Comparison of ENCODE assay signal across 8 cellular contexts in genomic region chr14:68577802-68578431, GRCh38.
A peak's percentile ranks its signal among the peaks of the same experiment; 100 is the strongest.
DNase-seq lines count a peak whose midpoint lies in the region; ATAC-seq and TF ChIP-seq lines count a peak whose summit lies in the region.
"Not testable (repeated sequence)": the region's sequence is repeated elsewhere in the genome, so short reads cannot be mapped to it uniquely, and the experiment has no call there.

No MANE protein-coding gene starts in this region.

- H2AFZ ChIP-seq in mammary epithelial cell (ENCODE audit: low read depth, low read length), result peak overlapping the region; percentile 5
- H2AFZ ChIP-seq in trophoblast cell (ENCODE audit: insufficient read depth, low read length, poor library complexity), result not testable (repeated sequence)

- not testable (repeated sequence) for H3K79me2 ChIP-seq in mammary epithelial cell (ENCODE audit: insufficient read depth, low read length); trophoblast cell (ENCODE audit: control insufficient read depth, insufficient read depth, low read length, poor library complexity)

- not testable (repeated sequence) for H3K9me3 ChIP-seq in Caco-2; SJSA1 (replicated peaks); mammary epithelial cell (replicated peaks; ENCODE audit: insufficient read depth, low read length); left lung; trophoblast cell (ENCODE audit: insufficient read depth, low read depth, low read length); transverse colon

- ATAC-seq in left lung, result peak; percentile 86

- H3K36me3 ChIP-seq in Caco-2 (ENCODE audit: control insufficient read depth, insufficient read depth, low read length); SJSA1; mammary epithelial cell (ENCODE audit: insufficient read depth, low read length); left lung; trophoblast cell (ENCODE audit: control insufficient read depth in 1 of 2, insufficient read depth in 2 of 2, low read length in 2 of 2); transverse colon: not testable (repeated sequence)

- peak overlapping the region; percentile 96 for H2BK120ac ChIP-seq in trophoblast cell (ENCODE audit: insufficient read depth, low read length, poor library complexity)

- not testable (repeated sequence) for H3K4me2 ChIP-seq in mammary epithelial cell (ENCODE audit: insufficient read depth, low read depth, low read length); trophoblast cell (ENCODE audit: low read length)

- H3K27ac ChIP-seq in SJSA1, result peak overlapping the region; percentile 96
- peak overlapping the region; percentile 82 for H3K27ac ChIP-seq in mammary epithelial cell (ENCODE audit: insufficient read depth, low read depth, low read length)
- peak overlapping the region; percentile 72 to 94 for H3K27ac ChIP-seq in left lung
- H3K27ac ChIP-seq in trophoblast cell (ENCODE audit: low read depth, low read length), result peak overlapping the region; percentile 97
- peak overlapping the region in 3 of 4 donors; percentile 11 to 46 (median 14) for H3K27ac ChIP-seq in transverse colon

- H3K14ac ChIP-seq in trophoblast cell (ENCODE audit: low read length), result peak overlapping the region; percentile 93

- peak overlapping the region; percentile 97 for H3K27ac Mint-ChIP-seq in Caco-2 (ENCODE audit: unreplicated experiment)
- peak overlapping the region in 2 of 3 donors; percentile 20 to 53 for H3K27ac Mint-ChIP-seq in IgD-negative memory B cell

- H4K91ac ChIP-seq in trophoblast cell (ENCODE audit: low read depth, low read length), result peak overlapping the region; percentile 99

- TF ChIP-seq EP300 in transverse colon (IDR thresholded peaks at IDR 0.05; ENCODE audit: low read depth), result not testable (repeated sequence)

- peak overlapping the region; percentile 98 for H2BK5ac ChIP-seq in trophoblast cell (ENCODE audit: low read depth, low read length, poor library complexity)

- peaks cover 19% of the 10 kb centered on the region for H3K36me3 Mint-ChIP-seq in Caco-2 (ENCODE audit: insufficient read depth, unreplicated experiment)
- not testable (repeated sequence) for H3K36me3 Mint-ChIP-seq in IgD-negative memory B cell

- in situ Hi-C loops in mammary epithelial cell (cut with MboI; ENCODE audit: low sequenced_read_pairs in 2 of 2); transverse colon (cut with MboI; ENCODE audit: low pct_ligation_motif_present in 1 of 4, low pct_unique_long_range_greater_than_20kb in 1 of 4, low sequenced_read_pairs in 3 of 4): not testable (repeated sequence)

- H4K8ac ChIP-seq in trophoblast cell (ENCODE audit: low read depth, low read length), result peak overlapping the region; percentile 82

- POLR2A ChIA-PET in Caco-2 (lab: Charles Lee), result not testable (repeated sequence)

- peak overlapping the region; percentile 94 for H2AK5ac ChIP-seq in trophoblast cell (ENCODE audit: low read length)

- H3K27me3 Mint-ChIP-seq in Caco-2 (ENCODE audit: insufficient read depth, unreplicated experiment); IgD-negative memory B cell: not testable (repeated sequence)

- H3K4me3 ChIP-seq in Caco-2 (ENCODE audit: low read depth, low read length); SJSA1; mammary epithelial cell (replicated peaks in 1 of 3; ENCODE audit: insufficient read depth in 1 of 3, low read depth in 2 of 3, low read length in 3 of 3); fibroblast of villous mesenchyme (ENCODE audit: low read depth, low read length); left lung; trophoblast cell (ENCODE audit: low read depth, low read length); transverse colon: not testable (repeated sequence)

- TF ChIP-seq CTCF in Caco-2 (IDR thresholded peaks at IDR 0.05; ENCODE audit: insufficient read depth in 1 of 2, low read depth in 1 of 2, low read length in 1 of 2, severe bottlenecking in 1 of 2, unreplicated experiment in 1 of 2); mammary epithelial cell (conservative IDR thresholded peaks at IDR 0.05 in 1 of 2, IDR thresholded peaks at IDR 0.05 in 1 of 2; ENCODE audit: extremely low read depth in 1 of 2, insufficient read depth in 1 of 2, low read depth in 1 of 2, low read length in 2 of 2); fibroblast of villous mesenchyme (IDR thresholded peaks at IDR 0.05; ENCODE audit: insufficient read depth, low read depth, low read length); left lung (IDR thresholded peaks at IDR 0.05); transverse colon (IDR thresholded peaks at IDR 0.05): not testable (repeated sequence)

- peaks cover 27% of the 10 kb centered on the region for H3K4me1 ChIP-seq in Caco-2
- peaks cover 43% of the 10 kb centered on the region for H3K4me1 ChIP-seq in SJSA1 (replicated peaks)
- H3K4me1 ChIP-seq in mammary epithelial cell (ENCODE audit: insufficient read depth, low read length), result peaks cover 40% of the 10 kb centered on the region
- H3K4me1 ChIP-seq in left lung, result peaks cover 16 to 59% of the 10 kb centered on the region in 2 donors
- H3K4me1 ChIP-seq in trophoblast cell (ENCODE audit: control insufficient read depth in 1 of 2, insufficient read depth in 2 of 2, low read length in 2 of 2), result peaks cover 15 to 27% of the 10 kb centered on the region in 2 experiments
- peaks cover 0 to 20% (median 7%) of the 10 kb centered on the region in 4 donors for H3K4me1 ChIP-seq in transverse colon

- H3K18ac ChIP-seq in trophoblast cell (ENCODE audit: low read length), result peak overlapping the region; percentile 88

- WGBS in mammary epithelial cell (ENCODE audit: low coverage, missing lambda C conversion rate), result 61% methylated on average over 13 of the region's 14 CpGs
- no CpG with 5 or more reads among the region's 14 CpGs for WGBS in trophoblast cell (ENCODE audit: extremely low coverage, insufficient coverage, insufficient read length)
- WGBS in transverse colon (ENCODE audit: low coverage in 1 of 2), 2 donors, result 80% methylated on average over 7 to 14 of the region's 14 CpGs

- BruUV-seq in Caco-2 (replicated peaks; lab: Mats Ljungman, UMichigan); mammary epithelial cell (replicated peaks; lab: Mats Ljungman, UMichigan): not testable (repeated sequence)

- H3K9me3 Mint-ChIP-seq in Caco-2 (ENCODE audit: unreplicated experiment); IgD-negative memory B cell: not testable (repeated sequence)

- not testable (repeated sequence) for H4K20me1 ChIP-seq in mammary epithelial cell (ENCODE audit: insufficient read depth, low read length)

- not testable (repeated sequence) for H4K12ac ChIP-seq in trophoblast cell (ENCODE audit: low read depth, low read length)

- H3K27me3 ChIP-seq in Caco-2 (replicated peaks; ENCODE audit: control insufficient read depth, insufficient read depth, low read length); SJSA1 (replicated peaks); mammary epithelial cell (ENCODE audit: insufficient read depth, low read length); left lung; trophoblast cell (ENCODE audit: insufficient read depth, low read length); transverse colon: not testable (repeated sequence)

- H3K79me1 ChIP-seq in trophoblast cell (ENCODE audit: low read length), result peaks cover 52% of the 10 kb centered on the region

- H3K4ac ChIP-seq in trophoblast cell (ENCODE audit: low read depth, low read length), result not testable (repeated sequence)

- dilution Hi-C loops in mammary epithelial cell (cut with HindIII; ENCODE audit: low sequenced_read_pairs), result loop anchor here (5.0 kb wide), 1 partner anchor 49 kb away; no protein-coding TSS in a partner anchor

- peak overlapping the region; percentile 32 for H3K9ac ChIP-seq in mammary epithelial cell (ENCODE audit: insufficient read depth, low read length)
- H3K9ac ChIP-seq in trophoblast cell (ENCODE audit: low read length), result not testable (repeated sequence)

- H3K4me1 Mint-ChIP-seq in Caco-2 (ENCODE audit: low read depth, unreplicated experiment), result peaks cover 30% of the 10 kb centered on the region
- H3K4me1 Mint-ChIP-seq in IgD-negative memory B cell, result not testable (repeated sequence)

- not testable (repeated sequence) for H3K23ac ChIP-seq in trophoblast cell (ENCODE audit: low read length)

- H3K4me3 Mint-ChIP-seq in Caco-2 (ENCODE audit: unreplicated experiment), result peak overlapping the region; percentile 39
- not testable (repeated sequence) for H3K4me3 Mint-ChIP-seq in IgD-negative memory B cell

- peak overlapping the region; percentile 98 for H2BK12ac ChIP-seq in trophoblast cell (ENCODE audit: low read length)

- intact Hi-C loops in Caco-2 (cut with micrococcal nuclease; ENCODE audit: unreplicated experiment) (loop anchor here (2.0 kb wide), 1 partner anchor 57 kb away; no protein-coding TSS in a partner anchor), mammary epithelial cell (cut with micrococcal nuclease) (loop anchor here (1.0 to 5.0 kb wide), 6 partner anchors 30 to 331 kb away; no protein-coding TSS in a partner anchor)
- intact Hi-C loops in left lung (cut with DNase I); transverse colon (cut with DNase I; ENCODE audit: low total_unique reads): not testable (repeated sequence)

- CTCF ChIA-PET in Caco-2 (lab: Charles Lee); mammary epithelial cell (lab: Charles Lee; ENCODE audit: low non-redundant PET): not testable (repeated sequence)

- peak; percentile 84 to 90 for DNase-seq in Caco-2
- DNase-seq in SJSA1 (ENCODE audit: low read depth in 1 of 2, low spot score in 2 of 2), result peak; percentile 88 to 91
- DNase-seq in mammary epithelial cell, result peak; percentile 96
- peak; percentile 99 for DNase-seq in fibroblast of villous mesenchyme (ENCODE audit: low read depth)
- DNase-seq in left lung, result peak; percentile 68 to 83
- DNase-seq in trophoblast cell, result peak; percentile 96 to 99
- DNase-seq in transverse colon, result peak; percentile 48

- not testable (repeated sequence) for TF ChIP-seq POLR2A in transverse colon (IDR thresholded peaks at IDR 0.05)

Comparison
In these comparisons a context has a peak if more than half of its experiments do, and no peak if none do; other contexts are left out.
1. DNase-seq: peak in every context shown above with its lines; median percentile 99 in fibroblast of villous mesenchyme; 98 in trophoblast cell; 96 in mammary epithelial cell; 90 in SJSA1; 87 in Caco-2; 76 in left lung; 48 in transverse colon.
2. H3K27ac ChIP-seq: peak in every context shown above with its lines; median percentile 97 in trophoblast cell; 96 in SJSA1; 83 in left lung; 82 in mammary epithelial cell; 14 in transverse colon.